Comparison of ENCODE assay signal across 24 cellular contexts in genomic region chr9:116083837-116084236, GRCh38.
DNase-seq lines count a peak whose midpoint lies in the region; ATAC-seq, FAIRE-seq and TF ChIP-seq lines count a peak whose summit lies in the region.
"Had no signal": no experiment of that assay in that cellular context is flagged by ENCODE, and none has a peak within 500 bp of the region (broad histone marks: within the 10 kb centered on the region; RNA-seq: fewer than 3 reads in every experiment).

No MANE protein-coding gene starts in this region.

- ATAC-seq in SK-N-SH treated with all-trans-retinoic acid at 6 μM for 48 hours (no peak), HG03175 (IDR thresholded peaks at IDR 0.05; ENCODE audit: unreplicated experiment) (no peak)
- ATAC-seq: GM12878 had no signal

- FAIRE-seq in H1 (lab: Jason Lieb, UNC), result no peak
- FAIRE-seq: GM12878, GM12892, GM19239 had no signal

- TF ChIP-seq EP300 in SK-N-SH (IDR thresholded peaks at IDR 0.05; ENCODE audit: borderline replicate concordance in 1 of 2, low read depth in 1 of 2, low read length in 1 of 2) (no peak), H1 (IDR thresholded peaks at IDR 0.05; ENCODE audit: borderline replicate concordance in 1 of 2, low read depth in 2 of 2, low read length in 2 of 2) (no peak)

- H3K23ac ChIP-seq in H1 (ENCODE audit: insufficient read length), result no peak overlapping the region

- H3K27ac ChIP-seq in SK-N-SH (ENCODE audit: low read depth in 2 of 2, low read length in 1 of 2) (no peak overlapping the region), H1 (ENCODE audit: low read depth, low read length) (no peak overlapping the region)
- H3K27ac ChIP-seq: 22Rv1, BLaER1 had no signal

- H2AFZ ChIP-seq in SK-N-SH (ENCODE audit: low read depth), result no peak overlapping the region
- no peak overlapping the region for H2AFZ ChIP-seq in H1 (ENCODE audit: low read length)

- H3K14ac ChIP-seq in H1 (ENCODE audit: insufficient read length), result no peak overlapping the region

- no peak overlapping the region for H2AK5ac ChIP-seq in H1 (ENCODE audit: low read depth, low read length)

- no peaks in the 10 kb centered on the region for H3K9me3 ChIP-seq in SK-N-SH
- H3K9me3 ChIP-seq in H1 (ENCODE audit: insufficient read depth in 2 of 2, low read depth in 1 of 2, low read length in 1 of 2), result no peaks in the 10 kb centered on the region
- H3K9me3 ChIP-seq: BE2C, BLaER1 had no signal

- H3K9ac ChIP-seq in SK-N-SH, result no peak overlapping the region
- no peak overlapping the region for H3K9ac ChIP-seq in H1 (replicated peaks in 1 of 4; ENCODE audit: extremely low read depth in 1 of 4, low read depth in 3 of 4, low read length in 3 of 4)
- H3K9ac ChIP-seq: BLaER1 had no signal

- no peak overlapping the region for H2BK5ac ChIP-seq in H1 (ENCODE audit: low read depth, low read length)

- no peaks in the 10 kb centered on the region for H3K9me2 ChIP-seq in SK-N-SH

- H3K27me3 ChIP-seq in SK-N-SH (ENCODE audit: insufficient read depth) (no peaks in the 10 kb centered on the region), H1 (replicated peaks in 1 of 4; ENCODE audit: control insufficient read depth in 3 of 4, extremely low read depth in 1 of 4, insufficient read depth in 3 of 4, low read length in 3 of 4) (no peaks in the 10 kb centered on the region; a peak in 1 of 7 replicates)
- H3K27me3 ChIP-seq: BE2C, BLaER1 had no signal

- H3F3A ChIP-seq in SK-N-SH (replicated peaks; ENCODE audit: insufficient read depth), result no peaks in the 10 kb centered on the region

- DNase-seq in SK-N-SH (no peak), H1 (ENCODE audit: low read depth in 1 of 2, low spot score in 2 of 2) (no peak), UCSD-AML1 (lab: John Stamatoyannopoulos, UW; ENCODE audit: unreplicated experiment) (no peak)
- DNase-seq: ACHN; BE2C; C1 segment of cervical spinal cord; CD4-positive, alpha-beta memory T cell; CD4-positive, CD25-positive, alpha-beta regulatory T cell; CD8-positive, alpha-beta memory T cell; COR-L47; DMS 273 treated with DMSO at 0.1 percent for 48 hours; DMS153; DMS53; DMS79; DND-41; EL; GDM1 had no signal

- H3K18ac ChIP-seq in H1 (ENCODE audit: extremely low read depth, low read length), result no peak overlapping the region

- no peak overlapping the region for H2BK120ac ChIP-seq in H1 (replicated peaks; ENCODE audit: low read depth, low read length)

- no peak overlapping the region for H2BK12ac ChIP-seq in H1 (ENCODE audit: low read depth, low read length)

- POLR2A ChIA-PET in SK-N-SH (lab: Yijun Ruan, JAX) (no interaction called here), H1 (lab: Charles Lee; ENCODE audit: partially characterized antibody) (no interaction called here)

- TF ChIP-seq CTCF in SK-N-SH (IDR thresholded peaks at IDR 0.05) (no peak), H1 (IDR thresholded peaks at IDR 0.05; ENCODE audit: control extremely low read depth in 1 of 3, insufficient read depth in 1 of 3, low read depth in 1 of 3, low read length in 3 of 3) (no peak)

- no peaks in the 10 kb centered on the region for H4K20me1 ChIP-seq in SK-N-SH (ENCODE audit: insufficient read depth)
- no peaks in the 10 kb centered on the region for H4K20me1 ChIP-seq in H1 (replicated peaks in 1 of 2; ENCODE audit: control insufficient read depth in 1 of 2, insufficient read depth in 2 of 2, low read length in 2 of 2)
- H4K20me1 ChIP-seq: BLaER1 had no signal

- CTCF ChIA-PET in SK-N-SH (lab: Yijun Ruan, JAX), result interaction anchor here (0.7 kb wide), 1 partner anchor 472 kb away, joined by 3 read pairs; no protein-coding TSS in a partner anchor
- CTCF ChIA-PET in H1 (lab: Charles Lee; ENCODE audit: partially characterized antibody), result interaction anchor here (0.5 to 0.8 kb wide), 2 partner anchors 28 to 150 kb away, joined by 3 to 4 read pairs; no protein-coding TSS in a partner anchor

- TF ChIP-seq RAD21 in SK-N-SH (IDR thresholded peaks at IDR 0.05; ENCODE audit: low read length), result no peak
- TF ChIP-seq RAD21 in H1 (IDR thresholded peaks at IDR 0.05 in 1 of 2, conservative IDR thresholded peaks at IDR 0.05 in 1 of 2; ENCODE audit: low read depth in 2 of 2, low read length in 2 of 2), result no peak

- no peak overlapping the region for H4K5ac ChIP-seq in H1 (ENCODE audit: insufficient read length, low read depth, low read length)

- H4K91ac ChIP-seq in H1 (replicated peaks; ENCODE audit: insufficient read length, low read length), result no peak overlapping the region

- H3K4me2 ChIP-seq in SK-N-SH, result no peak overlapping the region
- no peak overlapping the region for H3K4me2 ChIP-seq in H1 (ENCODE audit: insufficient read depth in 1 of 2, low read depth in 2 of 2, low read length in 2 of 2)
- H3K4me2 ChIP-seq: BLaER1 had no signal

- 88% methylated on average over 2 of the region's 2 CpGs for WGBS in SK-N-SH (ENCODE audit: low lambda C conversion rate)
- WGBS in H1 (ENCODE audit: extremely low coverage in 1 of 2, insufficient coverage in 1 of 2, insufficient read length in 1 of 2, insufficient replicate concordance in 2 of 2, low coverage in 1 of 2, low lambda C conversion rate in 2 of 2, missing lambda C conversion rate in 1 of 2), 2 experiments, result 84% methylated on average over 2 of the region's 2 CpGs; no CpG with 5 or more reads in 1 of the 2 experiments

- no peak overlapping the region for H2BK15ac ChIP-seq in H1 (ENCODE audit: low read length)

- no peaks in the 10 kb centered on the region for H3K23me2 ChIP-seq in H1 (ENCODE audit: low read depth, low read length)

- H3K79me2 ChIP-seq in SK-N-SH (ENCODE audit: insufficient read depth), result no peaks in the 10 kb centered on the region
- H3K79me2 ChIP-seq in H1 (ENCODE audit: control insufficient read depth in 1 of 2, insufficient read depth in 2 of 2, low read length in 2 of 2), result no peaks in the 10 kb centered on the region

- H3K4me1 ChIP-seq in SK-N-SH (ENCODE audit: control insufficient read depth in 1 of 2, insufficient read depth in 2 of 2, low read depth in 1 of 2, low read length in 1 of 2) (peaks cover 0 to 4% of the 10 kb centered on the region in 2 experiments; a peak in 3 of 4 replicates), H1 (replicated peaks in 1 of 4; ENCODE audit: control insufficient read depth in 3 of 4, insufficient read depth in 4 of 4, low read length in 3 of 4) (no peaks in the 10 kb centered on the region)
- H3K4me1 ChIP-seq: BE2C, BLaER1 had no signal

- no peaks in the 10 kb centered on the region for H3K79me1 ChIP-seq in H1 (ENCODE audit: low read depth, low read length)

- H4K8ac ChIP-seq in H1 (ENCODE audit: extremely low read depth, insufficient read depth, low read length), result no peak overlapping the region

- no peaks in the 10 kb centered on the region for H3K36me3 ChIP-seq in SK-N-SH (replicated peaks in 1 of 2; ENCODE audit: control insufficient read depth in 1 of 2, insufficient read depth in 2 of 2, low read length in 1 of 2)
- no peaks in the 10 kb centered on the region for H3K36me3 ChIP-seq in H1 (ENCODE audit: control insufficient read depth in 2 of 4, insufficient read depth in 4 of 4, low read length in 3 of 4)
- H3K36me3 ChIP-seq: BE2C, BLaER1 had no signal

- H3K56ac ChIP-seq in H1 (replicated peaks; ENCODE audit: insufficient read length, low read depth, low read length), result no peak overlapping the region

- no peak for TF ChIP-seq POLR2A in H1 (IDR thresholded peaks at IDR 0.05; ENCODE audit: control extremely low read depth in 1 of 2, low read depth in 2 of 2, low read length in 2 of 2)

- H3K4me3 ChIP-seq in SK-N-SH (ENCODE audit: low read depth in 2 of 2, low read length in 1 of 2) (no peak overlapping the region), H1 (ENCODE audit: extremely low read depth in 1 of 4, insufficient read depth in 2 of 4, low read depth in 3 of 4, low read length in 4 of 4) (no peak overlapping the region)
- H3K4me3 ChIP-seq: BLaER1, GM12878 had no signal

- no peak overlapping the region for H3K4ac ChIP-seq in H1 (replicated peaks; ENCODE audit: insufficient read length, low read depth, low read length)

- H2BK20ac ChIP-seq in H1 (ENCODE audit: low read length), result no peak overlapping the region

TF ChIP-seq in SK-N-SH, 30 proteins besides CTCF, POLR2A, EP300 and RAD21 (continues in another document):
- 0 out of 2 replicates have a peak, but pooled peaks have one; percentile 19 for TF ChIP-seq RFX5 (IDR thresholded peaks at IDR 0.05; ENCODE audit: low read length)

TF ChIP-seq in SK-N-SH treated with all-trans-retinoic acid at 6 μM for 48 hours, 23 proteins besides CTCF, POLR2A, EP300 and RAD21 (continues in another document):
- TF ChIP-seq RARB (CRISPR knock-in tag; IDR thresholded peaks at IDR 0.05), result no peak
- TF ChIP-seq BACH2 (CRISPR knock-in tag; IDR thresholded peaks at IDR 0.05; ENCODE audit: borderline replicate concordance), result no peak
- no peak for TF ChIP-seq ISL1 (CRISPR knock-in tag; IDR thresholded peaks at IDR 0.05)
- no peak for TF ChIP-seq ZC3H10 (CRISPR knock-in tag; IDR thresholded peaks at IDR 0.05)
- TF ChIP-seq CSDC2 (CRISPR knock-in tag; IDR thresholded peaks at IDR 0.05), result no peak
- TF ChIP-seq CREB5 (CRISPR knock-in tag; IDR thresholded peaks at IDR 0.05; ENCODE audit: low read depth), result no peak

TF ChIP-seq in H1, 55 proteins besides CTCF, POLR2A, EP300 and RAD21:
- TF ChIP-seq KDM1A (IDR thresholded peaks at IDR 0.05; ENCODE audit: borderline replicate concordance, low read length) (no peak), RFX5 (IDR thresholded peaks at IDR 0.05; ENCODE audit: borderline replicate concordance, low read depth, low read length) (peak; percentile 50; the same call in 1 of the 2 replicates)

Comparison
In these comparisons a context has a peak if more than half of its experiments do, and no peak if none do; other contexts are left out.
1. Of the 17 proteins assayed by ChIP-seq in both H1 and SK-N-SH: peak only in H1: none; only in SK-N-SH: none; in both: RFX5; in neither: 16.